In genomic region chr14:106470028-106470427, GRCh38 we compare ENCODE assay signal across 7 cellular contexts.
DNase-seq lines count a peak whose midpoint lies in the region; ATAC-seq and TF ChIP-seq lines count a peak whose summit lies in the region.
"Not testable (repeated sequence)": the region's sequence is repeated elsewhere in the genome, so short reads cannot be mapped to it uniquely, and the experiment has no call there.

No MANE protein-coding gene starts in this region.

- H3K9me3 ChIP-seq in CD8-positive, alpha-beta T cell (ENCODE audit: low read length); T-helper 17 cell (ENCODE audit: control insufficient read depth, low read length, poor library complexity, severe bottlenecking); naive thymus-derived CD4-positive, alpha-beta T cell (ENCODE audit: control insufficient read depth in 2 of 3, low read length in 3 of 3): not testable (repeated sequence)

- H3K27me3 ChIP-seq in CD8-positive, alpha-beta T cell (ENCODE audit: insufficient read depth, low read length); naive thymus-derived CD4-positive, alpha-beta T cell (ENCODE audit: control insufficient read depth in 2 of 2, insufficient read depth in 2 of 2, low read length in 2 of 2): not testable (repeated sequence)

- H3K27ac ChIP-seq in CD8-positive, alpha-beta T cell (ENCODE audit: low read depth, low read length); naive thymus-derived CD4-positive, alpha-beta T cell (ENCODE audit: low read depth, low read length): not testable (repeated sequence)

- H3K27me3 Mint-ChIP-seq in CD8-positive, alpha-beta T cell (ENCODE audit: low read depth); T-helper 17 cell; activated naive CD4-positive, alpha-beta T cell treated with anti-CD3 and anti-CD28 coated beads for 36 hours (ENCODE audit: low read depth): not testable (repeated sequence)
- H3K27me3 Mint-ChIP-seq in activated CD4-positive, alpha-beta memory T cell treated with anti-CD3 and anti-CD28 coated beads, Interleukin-2, amount 10 ng/mL, durations not matched to agents 7 days and 5 days: peaks cover 10% of the 10 kb centered on the region
- H3K27me3 Mint-ChIP-seq in naive thymus-derived CD4-positive, alpha-beta T cell: peaks cover 0 to 11% (median 0%) of the 10 kb centered on the region in 5 donors

- TF ChIP-seq CTCF in CD8-positive, alpha-beta T cell (IDR thresholded peaks at IDR 0.05): not testable (repeated sequence)

- H3K9me3 Mint-ChIP-seq in CD8-positive, alpha-beta T cell; activated CD4-positive, alpha-beta memory T cell treated with anti-CD3 and anti-CD28 coated beads, Interleukin-2, amount 10 ng/mL, durations not matched to agents 7 days and 5 days; activated naive CD4-positive, alpha-beta T cell treated with anti-CD3 and anti-CD28 coated beads for 36 hours; naive thymus-derived CD4-positive, alpha-beta T cell: not testable (repeated sequence)

- peak; percentile 65 for ATAC-seq in CD8-positive, alpha-beta T cell
- ATAC-seq in T-helper 17 cell: peak; percentile 53
- peak; percentile 64 for ATAC-seq in naive thymus-derived CD4-positive, alpha-beta T cell

- CTCF ChIA-PET in CD8-positive, alpha-beta T cell (lab: Charles Lee): interaction anchor here (1.0 to 3.6 kb wide), 12 partner anchors 31 to 284 kb away, joined by 3 to 32 read pairs (median 8); no protein-coding TSS in a partner anchor
- CTCF ChIA-PET in activated CD4-positive, alpha-beta memory T cell treated with anti-CD3 and anti-CD28 coated beads, Interleukin-2, amount 10 ng/mL, durations not matched to agents 7 days and 5 days (lab: Charles Lee): interaction anchor here (0.6 to 5.2 kb wide), 12 partner anchors 8 to 456 kb away, joined by 3 to 70 read pairs (median 8); no protein-coding TSS in a partner anchor
- CTCF ChIA-PET in activated naive CD4-positive, alpha-beta T cell treated with anti-CD3 and anti-CD28 coated beads for 36 hours (lab: Charles Lee): interaction anchor here (1.0 to 4.2 kb wide), 20 partner anchors 9 to 354 kb away, joined by 3 to 31 read pairs (median 6); no protein-coding TSS in a partner anchor
- CTCF ChIA-PET in naive thymus-derived CD4-positive, alpha-beta T cell (lab: Charles Lee): interaction anchor here (0.7 to 6.4 kb wide), 13 partner anchors 14 to 318 kb away, joined by 3 to 58 read pairs (median 6); no protein-coding TSS in a partner anchor

- not testable (repeated sequence) for H3K4me1 ChIP-seq in CD8-positive, alpha-beta T cell (ENCODE audit: insufficient read depth, low read length); naive thymus-derived CD4-positive, alpha-beta T cell (ENCODE audit: control insufficient read depth in 2 of 2, insufficient read depth in 2 of 2, low read length in 2 of 2)

- not testable (repeated sequence) for H3K36me3 ChIP-seq in CD8-positive, alpha-beta T cell (ENCODE audit: insufficient read depth, low read length); naive thymus-derived CD4-positive, alpha-beta T cell (ENCODE audit: control insufficient read depth in 2 of 3, insufficient read depth in 3 of 3, low read length in 3 of 3)

- POLR2A ChIA-PET in CD8-positive, alpha-beta T cell (lab: Charles Lee): not testable (repeated sequence)
- POLR2A ChIA-PET in activated CD4-positive, alpha-beta memory T cell treated with anti-CD3 and anti-CD28 coated beads, Interleukin-2, amount 10 ng/mL, durations not matched to agents 7 days and 5 days (lab: Charles Lee): interaction anchor here (0.7 kb wide), 1 partner anchor 52 kb away, joined by 3 read pairs; no protein-coding TSS in a partner anchor
- POLR2A ChIA-PET in naive thymus-derived CD4-positive, alpha-beta T cell (lab: Charles Lee): interaction anchor here (0.6 to 2.4 kb wide), 5 partner anchors 9 to 86 kb away, joined by 3 to 8 read pairs (median 4); no protein-coding TSS in a partner anchor

- H3K4me1 Mint-ChIP-seq in CD8-positive, alpha-beta T cell (ENCODE audit: low read depth); T-helper 17 cell: not testable (repeated sequence)
- peaks cover 21% of the 10 kb centered on the region for H3K4me1 Mint-ChIP-seq in activated CD4-positive, alpha-beta memory T cell treated with anti-CD3 and anti-CD28 coated beads, Interleukin-2, amount 10 ng/mL, durations not matched to agents 7 days and 5 days
- peaks cover 22% of the 10 kb centered on the region for H3K4me1 Mint-ChIP-seq in activated naive CD4-positive, alpha-beta T cell treated with anti-CD3 and anti-CD28 coated beads for 36 hours (ENCODE audit: low read depth)
- peaks cover 0 to 15% (median 9%) of the 10 kb centered on the region in 7 donors for H3K4me1 Mint-ChIP-seq in naive thymus-derived CD4-positive, alpha-beta T cell

- peak in 1 of 7 experiments; percentile 13 for DNase-seq in CD8-positive, alpha-beta T cell
- peak; percentile 62 for DNase-seq in Jurkat, Clone E6-1 (ENCODE audit: low read depth, low spot score)
- DNase-seq in NAMALWA (ENCODE audit: low spot score): peak; percentile 9
- not testable (repeated sequence) for DNase-seq in T-helper 17 cell; activated CD4-positive, alpha-beta memory T cell treated with anti-CD3 and anti-CD28 coated beads, Interleukin-2, amount 10 ng/mL, durations not matched to agents 7 days and 5 days
- peak; percentile 18 for DNase-seq in activated naive CD4-positive, alpha-beta T cell treated with anti-CD3 and anti-CD28 coated beads for 36 hours
- DNase-seq in naive thymus-derived CD4-positive, alpha-beta T cell: peak in 2 of 9 donors; percentile 14 to 18

- not testable (repeated sequence) for H3K36me3 Mint-ChIP-seq in CD8-positive, alpha-beta T cell; T-helper 17 cell (ENCODE audit: low read depth); activated CD4-positive, alpha-beta memory T cell treated with anti-CD3 and anti-CD28 coated beads, Interleukin-2, amount 10 ng/mL, durations not matched to agents 7 days and 5 days (ENCODE audit: low read depth); activated naive CD4-positive, alpha-beta T cell treated with anti-CD3 and anti-CD28 coated beads for 36 hours (ENCODE audit: low read depth); naive thymus-derived CD4-positive, alpha-beta T cell

- H3K4me3 ChIP-seq in CD8-positive, alpha-beta T cell (ENCODE audit: low read depth, low read length); Jurkat, Clone E6-1 (ENCODE audit: low read length); naive thymus-derived CD4-positive, alpha-beta T cell (ENCODE audit: low read length): not testable (repeated sequence)

- intact Hi-C loops in CD8-positive, alpha-beta T cell (cut with DNase I, micrococcal nuclease); activated naive CD4-positive, alpha-beta T cell treated with anti-CD3 and anti-CD28 coated beads for 36 hours (cut with micrococcal nuclease): not testable (repeated sequence)
- intact Hi-C loops in naive thymus-derived CD4-positive, alpha-beta T cell (cut with micrococcal nuclease): loop anchor here in 1 of 2 donors (5.0 kb wide), 1 partner anchor 353 kb away; no protein-coding TSS in a partner anchor

- H3K4me3 Mint-ChIP-seq in CD8-positive, alpha-beta T cell; activated CD4-positive, alpha-beta memory T cell treated with anti-CD3 and anti-CD28 coated beads, Interleukin-2, amount 10 ng/mL, durations not matched to agents 7 days and 5 days; activated naive CD4-positive, alpha-beta T cell treated with anti-CD3 and anti-CD28 coated beads for 36 hours: not testable (repeated sequence)
- peak overlapping the region; percentile 21 for H3K4me3 Mint-ChIP-seq in T-helper 17 cell
- peak overlapping the region in 8 of 10 donors; percentile 16 to 75 (median 50) for H3K4me3 Mint-ChIP-seq in naive thymus-derived CD4-positive, alpha-beta T cell

- peak overlapping the region; percentile 55 for H3K27ac Mint-ChIP-seq in CD8-positive, alpha-beta T cell
- H3K27ac Mint-ChIP-seq in T-helper 17 cell; activated naive CD4-positive, alpha-beta T cell treated with anti-CD3 and anti-CD28 coated beads for 36 hours: not testable (repeated sequence)
- H3K27ac Mint-ChIP-seq in activated CD4-positive, alpha-beta memory T cell treated with anti-CD3 and anti-CD28 coated beads, Interleukin-2, amount 10 ng/mL, durations not matched to agents 7 days and 5 days: peak overlapping the region; percentile 56
- H3K27ac Mint-ChIP-seq in naive thymus-derived CD4-positive, alpha-beta T cell: peak overlapping the region in 7 of 9 donors; percentile 71 to 93 (median 80)
